Comparison of ENCODE assay signal across 8 cellular contexts in genomic region chr7:156950381-156950858, GRCh38. TPM values are rescaled to one million over a fixed set of nuclear protein-coding genes. Genes with fewer than 3 reads are reported as not detected.
DNase-seq lines count a peak whose midpoint lies in the region; ATAC-seq and TF ChIP-seq lines count a peak whose summit lies in the region.

No MANE protein-coding gene starts in this region.

- peaks cover 25% of the 10 kb centered on the region for H3K4me1 ChIP-seq in CD8-positive, alpha-beta T cell (ENCODE audit: insufficient read depth, low read length)

- peaks cover 28% of the 10 kb centered on the region for H3K36me3 ChIP-seq in CD8-positive, alpha-beta T cell (ENCODE audit: insufficient read depth, low read length)

- intact Hi-C loops in CD8-positive, alpha-beta T cell (cut with DNase I, micrococcal nuclease): no loop called here

- CTCF ChIA-PET in CD8-positive, alpha-beta T cell (lab: Charles Lee): interaction anchor here (0.7 to 2.7 kb wide), 5 partner anchors 8 to 57 kb away, joined by 3 to 10 read pairs (median 4); partner anchors contain the start of gene LMBR1

- no peak for ATAC-seq in CD8-positive, alpha-beta T cell
- ATAC-seq in naive B cell (ENCODE audit: low read depth in 2 of 2): no peak

- peak overlapping the region; percentile 79 for H3K27ac Mint-ChIP-seq in CD8-positive, alpha-beta T cell
- H3K27ac Mint-ChIP-seq in chondrocyte (ENCODE audit: unreplicated experiment) (peak overlapping the region; percentile 98), naive B cell (peak overlapping the region; percentile 67 to 97 (median 94))

- H3K9me3 ChIP-seq in CD8-positive, alpha-beta T cell (ENCODE audit: low read length): no peaks in the 10 kb centered on the region

- POLR2A ChIA-PET in CD8-positive, alpha-beta T cell (lab: Charles Lee): interaction anchor here (1.2 to 1.6 kb wide), 3 partner anchors 22 to 57 kb away, joined by 3 to 9 read pairs (median 4); partner anchors contain the start of gene LMBR1

- H3K4me3 ChIP-seq in CD8-positive, alpha-beta T cell (ENCODE audit: low read depth, low read length): peak overlapping the region; percentile 97

- H3K27me3 Mint-ChIP-seq in CD8-positive, alpha-beta T cell (ENCODE audit: low read depth): peaks cover 4% of the 10 kb centered on the region
- H3K27me3 Mint-ChIP-seq in chondrocyte (ENCODE audit: low read depth) (peaks cover 1% of the 10 kb centered on the region), naive B cell (peaks cover 2 to 8% (median 5%) of the 10 kb centered on the region in 3 donors)

- no peak overlapping the region for H3K27ac ChIP-seq in CD8-positive, alpha-beta T cell (ENCODE audit: low read depth, low read length)

- H3K36me3 Mint-ChIP-seq in CD8-positive, alpha-beta T cell: peaks cover 40% of the 10 kb centered on the region
- peaks cover 16% of the 10 kb centered on the region for H3K36me3 Mint-ChIP-seq in chondrocyte (ENCODE audit: low read depth)
- H3K36me3 Mint-ChIP-seq in naive B cell: peaks cover 3 to 11% of the 10 kb centered on the region in 2 donors

- peak overlapping the region; percentile 97 for H3K4me3 Mint-ChIP-seq in CD8-positive, alpha-beta T cell
- peak overlapping the region; percentile 100 for H3K4me3 Mint-ChIP-seq in chondrocyte (ENCODE audit: unreplicated experiment)
- peak overlapping the region; percentile 88 to 100 (median 95) for H3K4me3 Mint-ChIP-seq in naive B cell

- no peaks in the 10 kb centered on the region for H3K27me3 ChIP-seq in CD8-positive, alpha-beta T cell (ENCODE audit: insufficient read depth, low read length)

- peaks cover 32% of the 10 kb centered on the region for H3K4me1 Mint-ChIP-seq in CD8-positive, alpha-beta T cell (ENCODE audit: low read depth)
- H3K4me1 Mint-ChIP-seq in chondrocyte (ENCODE audit: low read depth) (peaks cover 32% of the 10 kb centered on the region), naive B cell (peaks cover 15 to 24% (median 20%) of the 10 kb centered on the region in 3 donors)

- H3K9me3 Mint-ChIP-seq in CD8-positive, alpha-beta T cell: no peaks in the 10 kb centered on the region
- H3K9me3 Mint-ChIP-seq in chondrocyte (ENCODE audit: low read depth): no peaks in the 10 kb centered on the region
- H3K9me3 Mint-ChIP-seq in naive B cell: no peaks in the 10 kb centered on the region

- no peak for DNase-seq in CD8-positive, alpha-beta T cell
- peak; percentile 39 for DNase-seq in M059J (ENCODE audit: low read depth)
- DNase-seq in chondrocyte (ENCODE audit: low spot score): no peak
- no peak for DNase-seq in naive B cell
- no peak for DNase-seq in NCI-H1105 (lab: John Stamatoyannopoulos, UW)
- DNase-seq in DMS153 treated with DMSO at 0.1 percent for 48 hours (lab: John Stamatoyannopoulos, UW; ENCODE audit: unreplicated experiment): no peak
- no peak for DNase-seq in SKM-1 treated with dmso at 0.1 percent for 144 hours (lab: John Stamatoyannopoulos, UW; ENCODE audit: unreplicated experiment)
- DNase-seq in epidermal melanocyte (ENCODE audit: insufficient read length, low spot score): no peak

- TF ChIP-seq CTCF in CD8-positive, alpha-beta T cell (IDR thresholded peaks at IDR 0.05): no peak
- TF ChIP-seq CTCF in chondrocyte (IDR thresholded peaks at IDR 0.05): no peak

RNA-seq across cellular contexts. Expression of gene NOM1, which starts 0.9 kb away (rescaled TPM):
- total RNA-seq in CD8-positive, alpha-beta T cell: 10 to 100 TPM; 35.2 to 50.9 TPM
- total RNA-seq in M059J (2014; rRNA removed; shearing (Covaris generic)): 7.3 and 14.1 TPM in 2 replicates
- total RNA-seq in chondrocyte: 13.7 to 19.3 TPM (median 16.9 TPM) in 3 replicates
- polyA plus RNA-seq in naive B cell (ENCODE audit: low read depth in 6 of 6): 1 to 10 TPM; 1.8 to 8.6 (median 3.3) TPM

RNA-seq across cellular contexts. Expression of gene LMBR1, which starts 57.4 kb away (rescaled TPM):
- 10 to 100 TPM; 69.1 to 74.0 TPM for total RNA-seq in CD8-positive, alpha-beta T cell
- total RNA-seq in M059J (2014; rRNA removed; shearing (Covaris generic)): 31.1 and 39.9 TPM in 2 replicates
- 33.4 to 39.1 TPM (median 37.3 TPM) in 3 replicates for total RNA-seq in chondrocyte
- 10 to 100 TPM; 35.3 to 49.3 (median 40.9) TPM for polyA plus RNA-seq in naive B cell (ENCODE audit: low read depth in 6 of 6)
